ENCODE assay signal across 21 cellular contexts in the genomic region with DNA sequence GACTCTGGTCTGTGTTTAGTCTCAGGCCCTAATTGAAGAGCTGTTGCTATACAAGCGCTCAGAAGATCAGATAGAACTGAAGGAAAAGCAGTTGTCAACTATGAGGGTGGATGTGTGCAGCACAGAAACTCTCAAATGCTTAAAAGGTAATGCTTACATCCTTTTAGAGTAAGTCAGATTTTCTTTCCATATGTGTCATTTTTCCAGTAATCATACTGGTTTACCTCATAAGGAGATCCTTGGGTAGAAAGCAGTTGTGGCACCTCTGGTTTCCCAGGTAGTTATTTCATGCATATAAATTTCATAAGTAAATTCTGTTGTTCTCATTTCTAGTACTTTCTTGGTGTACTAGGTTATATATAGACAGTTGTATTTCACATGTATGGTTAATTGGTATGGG. TPM values are rescaled to one million over a fixed set of nuclear protein-coding genes. Genes with fewer than 3 reads are reported as not detected.
DNase-seq lines count a peak whose midpoint lies in the region; ATAC-seq, FAIRE-seq and TF ChIP-seq lines count a peak whose summit lies in the region.
"Had no signal": no experiment of that assay in that cellular context is flagged by ENCODE, and none has a peak within 500 bp of the region (broad histone marks: within the 10 kb centered on the region; RNA-seq: fewer than 3 reads in every experiment).

No MANE protein-coding gene starts in this region.

- peak overlapping the region; percentile 35 for H3K27ac Mint-ChIP-seq in T-helper 2 cell treated with Interferon-gamma antibody and Interleukin-4, amounts not matched to agents 5 μg/mL and 100 μg/mL, for 36 hours
- peak overlapping the region; percentile 87 for H3K27ac Mint-ChIP-seq in activated naive CD4-positive, alpha-beta T cell treated with anti-CD3 and anti-CD28 coated beads for 36 hours
- H3K27ac Mint-ChIP-seq in activated naive CD8-positive, alpha-beta T cell treated with anti-CD3 and anti-CD28 coated beads for 36 hours, result peak overlapping the region; percentile 77
- H3K27ac Mint-ChIP-seq: CD4-positive, alpha-beta T cell; HFFc6 had no signal

- no peak overlapping the region for H3K4me3 ChIP-seq in pancreas

- no peaks in the 10 kb centered on the region for H3K27me3 ChIP-seq in pancreas
- H3K27me3 ChIP-seq: BE2C had no signal

- TF ChIP-seq CTCF in pancreas (IDR thresholded peaks at IDR 0.05), result no peak

- 96 to 100% methylated on average over 1 of the region's 1 CpG for WGBS in pancreas, 2 donors

- H3K9me3 Mint-ChIP-seq in T-helper 2 cell treated with Interferon-gamma antibody and Interleukin-4, amounts not matched to agents 5 μg/mL and 100 μg/mL, for 36 hours, result no peaks in the 10 kb centered on the region
- H3K9me3 Mint-ChIP-seq in activated naive CD4-positive, alpha-beta T cell treated with anti-CD3 and anti-CD28 coated beads for 36 hours, result no peaks in the 10 kb centered on the region
- H3K9me3 Mint-ChIP-seq in activated naive CD8-positive, alpha-beta T cell treated with anti-CD3 and anti-CD28 coated beads for 36 hours, result no peaks in the 10 kb centered on the region
- H3K9me3 Mint-ChIP-seq: CD4-positive, alpha-beta T cell; HFFc6 had no signal

- peaks cover 4% of the 10 kb centered on the region for H3K4me1 Mint-ChIP-seq in T-helper 2 cell treated with Interferon-gamma antibody and Interleukin-4, amounts not matched to agents 5 μg/mL and 100 μg/mL, for 36 hours (ENCODE audit: low read depth)
- peaks cover 13% of the 10 kb centered on the region for H3K4me1 Mint-ChIP-seq in activated naive CD4-positive, alpha-beta T cell treated with anti-CD3 and anti-CD28 coated beads for 36 hours (ENCODE audit: low read depth)
- H3K4me1 Mint-ChIP-seq in activated naive CD8-positive, alpha-beta T cell treated with anti-CD3 and anti-CD28 coated beads for 36 hours, result peaks cover 5% of the 10 kb centered on the region

- no peaks in the 10 kb centered on the region for H3K9me3 ChIP-seq in pancreas
- H3K9me3 ChIP-seq: BE2C had no signal

- peaks cover 0 to 3% (median 0%) of the 10 kb centered on the region in 3 donors for H3K4me1 ChIP-seq in pancreas
- H3K4me1 ChIP-seq: BE2C had no signal

- peaks cover 0 to 41% (median 0%) of the 10 kb centered on the region in 3 donors for H3K36me3 ChIP-seq in pancreas

- no peak for ATAC-seq in pancreas
- ATAC-seq in HG02852 (IDR thresholded peaks at IDR 0.05; ENCODE audit: unreplicated experiment), result no peak

- DNase-seq in T-helper 2 cell treated with Interferon-gamma antibody and Interleukin-4, amounts not matched to agents 5 μg/mL and 100 μg/mL, for 36 hours (ENCODE audit: low spot score), result no peak
- no peak for DNase-seq in T-helper 2 cell
- DNase-seq in activated naive CD4-positive, alpha-beta T cell treated with anti-CD3 and anti-CD28 coated beads for 36 hours, result peak; percentile 32
- DNase-seq in activated naive CD4-positive, alpha-beta T cell treated with anti-CD3 and anti-CD28 coated beads, Interleukin-2, amount 50 U/mL, for 16 hours, result no peak
- no peak for DNase-seq in activated naive CD8-positive, alpha-beta T cell treated with anti-CD3 and anti-CD28 coated beads for 36 hours
- DNase-seq in pancreas, result no peak
- no peak for DNase-seq in dermis blood vessel endothelial cell
- DNase-seq: BE2C; CD4-positive, alpha-beta T cell; DMS53; HFFc6; Kasumi-1; MM.1S; NCI-H1105; NCI-H1694; NCI-H226; NCI-H526 treated with DMSO at 0.1 percent for 48 hours had no signal

- intact Hi-C loops in activated naive CD4-positive, alpha-beta T cell treated with anti-CD3 and anti-CD28 coated beads for 36 hours (cut with micrococcal nuclease), result loop anchor here (1.0 kb wide), 1 partner anchor 79 kb away; no protein-coding TSS in a partner anchor
- intact Hi-C loops in pancreas (cut with DNase I), result no loop called here

- FAIRE-seq in pancreas (lab: Jason Lieb, UNC), result no peak
- FAIRE-seq: GM19239, H54 had no signal

- H3K27me3 Mint-ChIP-seq in T-helper 2 cell treated with Interferon-gamma antibody and Interleukin-4, amounts not matched to agents 5 μg/mL and 100 μg/mL, for 36 hours (ENCODE audit: low read depth), result no peaks in the 10 kb centered on the region
- H3K27me3 Mint-ChIP-seq in activated naive CD4-positive, alpha-beta T cell treated with anti-CD3 and anti-CD28 coated beads for 36 hours (ENCODE audit: low read depth), result no peaks in the 10 kb centered on the region
- H3K27me3 Mint-ChIP-seq in activated naive CD8-positive, alpha-beta T cell treated with anti-CD3 and anti-CD28 coated beads for 36 hours, result no peaks in the 10 kb centered on the region
- H3K27me3 Mint-ChIP-seq: CD4-positive, alpha-beta T cell had no signal

- peaks cover 37% of the 10 kb centered on the region for H3K36me3 Mint-ChIP-seq in T-helper 2 cell treated with Interferon-gamma antibody and Interleukin-4, amounts not matched to agents 5 μg/mL and 100 μg/mL, for 36 hours (ENCODE audit: low read depth)
- H3K36me3 Mint-ChIP-seq in activated naive CD4-positive, alpha-beta T cell treated with anti-CD3 and anti-CD28 coated beads for 36 hours (ENCODE audit: low read depth), result peaks cover 22% of the 10 kb centered on the region
- H3K36me3 Mint-ChIP-seq in activated naive CD8-positive, alpha-beta T cell treated with anti-CD3 and anti-CD28 coated beads for 36 hours, result peaks cover 8% of the 10 kb centered on the region

- CTCF ChIA-PET in activated naive CD4-positive, alpha-beta T cell treated with anti-CD3 and anti-CD28 coated beads for 36 hours (lab: Charles Lee), result interaction anchor here (1.0 kb wide), 1 partner anchor 116 kb away, joined by 3 read pairs; no protein-coding TSS in a partner anchor

- no peak overlapping the region for H3K27ac ChIP-seq in pancreas
- H3K27ac ChIP-seq: 22Rv1 had no signal

- H3K4me3 Mint-ChIP-seq in T-helper 2 cell treated with Interferon-gamma antibody and Interleukin-4, amounts not matched to agents 5 μg/mL and 100 μg/mL, for 36 hours, result no peak overlapping the region
- H3K4me3 Mint-ChIP-seq in activated naive CD4-positive, alpha-beta T cell treated with anti-CD3 and anti-CD28 coated beads for 36 hours, result no peak overlapping the region
- H3K4me3 Mint-ChIP-seq in activated naive CD8-positive, alpha-beta T cell treated with anti-CD3 and anti-CD28 coated beads for 36 hours, result no peak overlapping the region
- H3K4me3 Mint-ChIP-seq: CD4-positive, alpha-beta T cell; HFFc6 had no signal

RNA-seq across cellular contexts. Expression of a gene that starts 43.0 kb away (rescaled TPM):
- 10 to 100 TPM; 43.7 to 46.0 TPM for total RNA-seq in activated naive CD4-positive, alpha-beta T cell treated with anti-CD3 and anti-CD28 coated beads for 36 hours
- 10 to 100 TPM; 44.8 to 46.2 TPM for total RNA-seq in activated naive CD8-positive, alpha-beta T cell treated with anti-CD3 and anti-CD28 coated beads for 36 hours
- total RNA-seq in pancreas (10 to 100 TPM in 2 of 6 donors, 1 to 10 TPM in 4; 6.9 to 12.1 (median 8.2) TPM), dermis blood vessel endothelial cell (10.4 and 16.0 TPM in 2 replicates)
- 10 to 100 TPM; 11.3 to 13.6 TPM for polyA plus RNA-seq in pancreas

Comparison
In these comparisons a context has a peak if more than half of its experiments do, and no peak if none do; other contexts are left out.
1. H3K27ac Mint-ChIP-seq: peak in every context shown above with its lines; median percentile 87 in activated naive CD4-positive, alpha-beta T cell treated with anti-CD3 and anti-CD28 coated beads for 36 hours; 77 in activated naive CD8-positive, alpha-beta T cell treated with anti-CD3 and anti-CD28 coated beads for 36 hours; 35 in T-helper 2 cell treated with Interferon-gamma antibody and Interleukin-4, amounts not matched to agents 5 μg/mL and 100 μg/mL, for 36 hours.